In genomic region chr20:24102290-24102689, GRCh38 we compare ENCODE assay signal across 8 cellular contexts.
DNase-seq lines count a peak whose midpoint lies in the region; ATAC-seq and TF ChIP-seq lines count a peak whose summit lies in the region.
"Had no signal": no experiment of that assay in that cellular context is flagged by ENCODE, and none has a peak within 500 bp of the region (broad histone marks: within the 10 kb centered on the region; RNA-seq: fewer than 3 reads in every experiment).

No MANE protein-coding gene starts in this region.

- H3K4me3 Mint-ChIP-seq in activated T-cell treated with anti-CD3 and anti-CD28 coated beads, Interleukin-2, amount 50 U/mL, for 72 hours: peak overlapping the region; percentile 10 to 17
- H3K4me3 Mint-ChIP-seq in naive thymus-derived CD4-positive, alpha-beta T cell: no peak overlapping the region
- H3K4me3 Mint-ChIP-seq: dendritic cell treated with granulocyte-macrophage colony-stimulating factor and Interleukin-4, amounts not matched to agents 40 ng/mL and 50 ng/mL, for 4 days had no signal

- TF ChIP-seq POLR2A in tibial nerve (IDR thresholded peaks at IDR 0.05) (no peak), stomach (IDR thresholded peaks at IDR 0.05) (no peak)

- no peak overlapping the region for H3K27ac ChIP-seq in naive thymus-derived CD4-positive, alpha-beta T cell (ENCODE audit: low read depth, low read length)
- no peak overlapping the region for H3K27ac ChIP-seq in tibial nerve
- H3K27ac ChIP-seq in stomach: no peak overlapping the region

- H3K27me3 Mint-ChIP-seq in activated T-cell treated with anti-CD3 and anti-CD28 coated beads, Interleukin-2, amount 50 U/mL, for 72 hours (ENCODE audit: low read depth): peaks cover 1% of the 10 kb centered on the region
- H3K27me3 Mint-ChIP-seq in naive thymus-derived CD4-positive, alpha-beta T cell: peaks cover 0 to 7% (median 4%) of the 10 kb centered on the region in 5 donors

- no peaks in the 10 kb centered on the region for H3K27me3 ChIP-seq in naive thymus-derived CD4-positive, alpha-beta T cell (ENCODE audit: control insufficient read depth in 2 of 2, insufficient read depth in 2 of 2, low read length in 2 of 2)
- no peaks in the 10 kb centered on the region for H3K27me3 ChIP-seq in tibial nerve
- H3K27me3 ChIP-seq in stomach: peaks cover 0 to 15% (median 0%) of the 10 kb centered on the region in 3 donors

- H3K4me1 Mint-ChIP-seq in activated T-cell treated with anti-CD3 and anti-CD28 coated beads, Interleukin-2, amount 50 U/mL, for 72 hours (ENCODE audit: low read depth): peaks cover 31% of the 10 kb centered on the region
- peaks cover 5 to 18% (median 8%) of the 10 kb centered on the region in 7 donors for H3K4me1 Mint-ChIP-seq in naive thymus-derived CD4-positive, alpha-beta T cell

- TF ChIP-seq EP300 in tibial nerve (IDR thresholded peaks at IDR 0.05): no peak
- TF ChIP-seq EP300 in stomach (IDR thresholded peaks at IDR 0.05): no peak

- H3K9me3 Mint-ChIP-seq in activated T-cell treated with anti-CD3 and anti-CD28 coated beads, Interleukin-2, amount 50 U/mL, for 72 hours: no peaks in the 10 kb centered on the region
- H3K9me3 Mint-ChIP-seq in naive thymus-derived CD4-positive, alpha-beta T cell: no peaks in the 10 kb centered on the region
- H3K9me3 Mint-ChIP-seq: dendritic cell treated with granulocyte-macrophage colony-stimulating factor and Interleukin-4, amounts not matched to agents 40 ng/mL and 50 ng/mL, for 4 days had no signal

- no peaks in the 10 kb centered on the region for H3K36me3 ChIP-seq in naive thymus-derived CD4-positive, alpha-beta T cell (ENCODE audit: control insufficient read depth in 2 of 3, insufficient read depth in 3 of 3, low read length in 3 of 3)
- H3K36me3 ChIP-seq in tibial nerve (no peaks in the 10 kb centered on the region), stomach (no peaks in the 10 kb centered on the region)

- CTCF ChIA-PET in GM10248 (lab: Yijun Ruan, JAX): interaction anchor here (0.9 to 2.1 kb wide), 9 partner anchors 9 to 320 kb away, joined by 3 to 8 read pairs (median 4); no protein-coding TSS in a partner anchor
- CTCF ChIA-PET in naive thymus-derived CD4-positive, alpha-beta T cell (lab: Charles Lee): interaction anchor here (1.0 to 2.5 kb wide), 3 partner anchors 19 to 164 kb away, joined by 3 to 21 read pairs (median 5); no protein-coding TSS in a partner anchor

- peak in 1 of 2 donors; percentile 39 for ATAC-seq in activated T-cell treated with anti-CD3 and anti-CD28 coated beads, Interleukin-2, amount 50 U/mL, for 72 hours (replicated peaks in 1 of 2)
- peak; percentile 39 for ATAC-seq in naive thymus-derived CD4-positive, alpha-beta T cell
- ATAC-seq in HG03196 (IDR thresholded peaks at IDR 0.05; ENCODE audit: unreplicated experiment): no peak

- H3K9me3 ChIP-seq in naive thymus-derived CD4-positive, alpha-beta T cell (ENCODE audit: control insufficient read depth in 2 of 3, low read length in 3 of 3): no peaks in the 10 kb centered on the region
- H3K9me3 ChIP-seq in tibial nerve (no peaks in the 10 kb centered on the region), stomach (no peaks in the 10 kb centered on the region)

- DNase-seq in GM10248 (ENCODE audit: extremely low spot score) (no peak), Kasumi-1 (lab: John Stamatoyannopoulos, UW) (peak; percentile 73 to 77), tibial nerve (ENCODE audit: low spot score in 2 of 2) (no peak), stomach (no peak)
- peak; percentile 32 to 41 for DNase-seq in activated T-cell treated with anti-CD3 and anti-CD28 coated beads, Interleukin-2, amount 50 U/mL, for 72 hours
- peak in 3 of 9 donors; percentile 7 to 29 (median 13) for DNase-seq in naive thymus-derived CD4-positive, alpha-beta T cell

- no peaks in the 10 kb centered on the region for H3K36me3 Mint-ChIP-seq in activated T-cell treated with anti-CD3 and anti-CD28 coated beads, Interleukin-2, amount 50 U/mL, for 72 hours (ENCODE audit: insufficient read depth in 2 of 2)
- H3K36me3 Mint-ChIP-seq in naive thymus-derived CD4-positive, alpha-beta T cell: no peaks in the 10 kb centered on the region

- peaks cover 0 to 4% of the 10 kb centered on the region in 2 donors for H3K4me1 ChIP-seq in naive thymus-derived CD4-positive, alpha-beta T cell (ENCODE audit: control insufficient read depth in 2 of 2, insufficient read depth in 2 of 2, low read length in 2 of 2)
- no peaks in the 10 kb centered on the region for H3K4me1 ChIP-seq in tibial nerve
- no peaks in the 10 kb centered on the region for H3K4me1 ChIP-seq in stomach

- peak; percentile 41 for TF ChIP-seq CTCF in GM10248 (IDR thresholded peaks at IDR 0.05; ENCODE audit: control extremely low read depth, extremely low read depth, low read depth, missing control alignments)
- TF ChIP-seq CTCF in tibial nerve (IDR thresholded peaks at IDR 0.05): peak in 1 of 5 experiments; percentile 9
- no peak for TF ChIP-seq CTCF in stomach (IDR thresholded peaks at IDR 0.05)

- H3K4me3 ChIP-seq in naive thymus-derived CD4-positive, alpha-beta T cell (ENCODE audit: low read length): no peak overlapping the region
- H3K4me3 ChIP-seq in tibial nerve: no peak overlapping the region
- no peak overlapping the region for H3K4me3 ChIP-seq in stomach

- H3K27ac Mint-ChIP-seq in activated T-cell treated with anti-CD3 and anti-CD28 coated beads, Interleukin-2, amount 50 U/mL, for 72 hours: no peak overlapping the region
- peak overlapping the region in 2 of 9 donors; percentile 65 to 92 for H3K27ac Mint-ChIP-seq in naive thymus-derived CD4-positive, alpha-beta T cell
- H3K27ac Mint-ChIP-seq: dendritic cell treated with granulocyte-macrophage colony-stimulating factor and Interleukin-4, amounts not matched to agents 40 ng/mL and 50 ng/mL, for 4 days had no signal

- intact Hi-C loops in naive thymus-derived CD4-positive, alpha-beta T cell (cut with micrococcal nuclease): loop anchor here (1.0 to 10.0 kb wide), 6 partner anchors 60 to 1075 kb away; partner anchors contain the start of gene APMAP (in 1 of the 2)
- intact Hi-C loops in stomach (cut with DNase I; ENCODE audit: low total_unique reads): no loop called here

- POLR2A ChIA-PET in GM10248 (lab: Yijun Ruan, JAX): no interaction called here
- POLR2A ChIA-PET in naive thymus-derived CD4-positive, alpha-beta T cell (lab: Charles Lee): interaction anchor here (1.1 kb wide), 1 partner anchor 24 kb away, joined by 3 read pairs; no protein-coding TSS in a partner anchor

- WGBS in tibial nerve, 2 donors: 53 to 54% methylated on average over 7 of the region's 7 CpGs
- WGBS in stomach, 5 donors: 33 to 51% (median 41%) methylated on average over 7 of the region's 7 CpGs

Comparison
In these comparisons a context has a peak if more than half of its experiments do, and no peak if none do; other contexts are left out.
1. DNase-seq: peak in Kasumi-1 (2 of 2) and activated T-cell treated with anti-CD3 and anti-CD28 coated beads, Interleukin-2, amount 50 U/mL, for 72 hours (2 of 2); none in GM10248 (single experiment), tibial nerve (0 of 2) and stomach (single experiment).
2. H3K4me3 Mint-ChIP-seq: peak in activated T-cell treated with anti-CD3 and anti-CD28 coated beads, Interleukin-2, amount 50 U/mL, for 72 hours (2 of 2); none in naive thymus-derived CD4-positive, alpha-beta T cell (0 of 10).